ENCODE assay signal across 1 cellular context in the genomic region with DNA sequence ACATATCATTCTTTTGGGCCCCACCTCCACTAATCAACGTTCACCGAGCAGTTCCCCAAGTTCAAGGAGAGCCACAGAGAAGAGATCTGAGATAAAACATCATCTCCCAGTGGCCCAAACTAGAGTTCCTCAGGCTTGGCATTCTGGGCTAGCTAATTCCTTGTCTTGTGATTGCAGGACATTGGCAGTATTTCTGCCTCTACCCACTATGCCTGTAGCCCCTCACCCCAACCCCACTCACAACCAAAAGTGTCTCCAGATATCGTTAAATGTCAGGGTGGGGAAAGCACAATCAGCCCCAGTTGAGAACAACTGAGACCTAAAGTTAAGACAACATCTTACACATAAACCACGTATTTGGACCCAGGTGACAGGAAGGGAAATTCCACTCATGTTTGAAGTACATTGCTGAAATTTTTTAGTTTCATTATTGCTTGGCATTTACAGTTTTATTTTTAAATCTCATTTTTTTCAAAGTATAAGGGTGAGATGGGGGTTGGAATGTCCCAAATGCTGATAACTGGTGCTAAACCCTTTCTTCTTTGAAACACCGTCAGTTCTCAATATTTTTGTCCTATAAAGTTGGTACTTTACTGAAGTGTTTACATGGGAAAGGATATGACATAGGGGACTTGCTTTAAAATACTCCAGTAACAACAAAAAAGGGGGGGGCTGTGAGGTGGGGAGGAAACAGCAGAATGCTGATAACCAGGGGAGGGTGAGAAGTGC.
TF ChIP-seq lines count a peak whose summit lies in the region.

No MANE protein-coding gene starts in this region.

TF ChIP-seq in GM12878, 131 proteins besides CTCF, POLR2A, EP300 and RAD21 (continued from another document):
- peak; percentile 21; the same call in 1 of the 2 replicates for TF ChIP-seq IKZF1 (conservative IDR thresholded peaks at IDR 0.05)
- TF ChIP-seq SIN3A (IDR thresholded peaks at IDR 0.05; ENCODE audit: low read depth, low read length), result peak; percentile 70; the same call in 1 of the 2 replicates
- TF ChIP-seq, protein P1, sequence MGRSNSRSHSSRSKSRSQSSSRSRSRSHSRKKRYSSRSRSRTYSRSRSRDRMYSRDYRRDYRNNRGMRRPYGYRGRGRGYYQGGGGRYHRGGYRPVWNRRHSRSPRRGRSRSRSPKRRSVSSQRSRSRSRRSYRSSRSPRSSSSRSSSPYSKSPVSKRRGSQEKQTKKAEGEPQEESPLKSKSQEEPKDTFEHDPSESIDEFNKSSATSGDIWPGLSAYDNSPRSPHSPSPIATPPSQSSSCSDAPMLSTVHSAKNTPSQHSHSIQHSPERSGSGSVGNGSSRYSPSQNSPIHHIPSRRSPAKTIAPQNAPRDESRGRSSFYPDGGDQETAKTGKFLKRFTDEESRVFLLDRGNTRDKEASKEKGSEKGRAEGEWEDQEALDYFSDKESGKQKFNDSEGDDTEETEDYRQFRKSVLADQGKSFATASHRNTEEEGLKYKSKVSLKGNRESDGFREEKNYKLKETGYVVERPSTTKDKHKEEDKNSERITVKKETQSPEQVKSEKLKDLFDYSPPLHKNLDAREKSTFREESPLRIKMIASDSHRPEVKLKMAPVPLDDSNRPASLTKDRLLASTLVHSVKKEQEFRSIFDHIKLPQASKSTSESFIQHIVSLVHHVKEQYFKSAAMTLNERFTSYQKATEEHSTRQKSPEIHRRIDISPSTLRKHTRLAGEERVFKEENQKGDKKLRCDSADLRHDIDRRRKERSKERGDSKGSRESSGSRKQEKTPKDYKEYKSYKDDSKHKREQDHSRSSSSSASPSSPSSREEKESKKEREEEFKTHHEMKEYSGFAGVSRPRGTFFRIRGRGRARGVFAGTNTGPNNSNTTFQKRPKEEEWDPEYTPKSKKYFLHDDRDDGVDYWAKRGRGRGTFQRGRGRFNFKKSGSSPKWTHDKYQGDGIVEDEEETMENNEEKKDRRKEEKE (IDR thresholded peaks at IDR 0.05), result no peak
- no peak for TF ChIP-seq HCFC1 (IDR thresholded peaks at IDR 0.05; ENCODE audit: low read length)
- peak; percentile 88 for TF ChIP-seq RUNX3 (IDR thresholded peaks at IDR 0.05; ENCODE audit: low read length)
- TF ChIP-seq RFX5 (IDR thresholded peaks at IDR 0.05; ENCODE audit: low read depth, low read length), result no peak
- TF ChIP-seq SIX5 (IDR thresholded peaks at IDR 0.05; ENCODE audit: low read depth, low read length, severe bottlenecking), result no peak
- TF ChIP-seq ATF7 (IDR thresholded peaks at IDR 0.05; ENCODE audit: low read depth), result peak; percentile 84
- peak; percentile 67; the same call in 1 of the 2 replicates for TF ChIP-seq JUND (IDR thresholded peaks at IDR 0.05; ENCODE audit: low read depth, low read length)
- TF ChIP-seq CHD2 (IDR thresholded peaks at IDR 0.05; ENCODE audit: borderline replicate concordance, low read depth, low read length), result peak; percentile 60; the same call in 1 of the 2 replicates
- no peak for TF ChIP-seq NFXL1 (IDR thresholded peaks at IDR 0.05; ENCODE audit: borderline replicate concordance)
- no peak for TF ChIP-seq GABPA (IDR thresholded peaks at IDR 0.05; ENCODE audit: low read depth)
- TF ChIP-seq BMI1 (IDR thresholded peaks at IDR 0.05; ENCODE audit: borderline replicate concordance), result peak; percentile 64; the same call in 1 of the 2 replicates
- TF ChIP-seq, protein P2, sequence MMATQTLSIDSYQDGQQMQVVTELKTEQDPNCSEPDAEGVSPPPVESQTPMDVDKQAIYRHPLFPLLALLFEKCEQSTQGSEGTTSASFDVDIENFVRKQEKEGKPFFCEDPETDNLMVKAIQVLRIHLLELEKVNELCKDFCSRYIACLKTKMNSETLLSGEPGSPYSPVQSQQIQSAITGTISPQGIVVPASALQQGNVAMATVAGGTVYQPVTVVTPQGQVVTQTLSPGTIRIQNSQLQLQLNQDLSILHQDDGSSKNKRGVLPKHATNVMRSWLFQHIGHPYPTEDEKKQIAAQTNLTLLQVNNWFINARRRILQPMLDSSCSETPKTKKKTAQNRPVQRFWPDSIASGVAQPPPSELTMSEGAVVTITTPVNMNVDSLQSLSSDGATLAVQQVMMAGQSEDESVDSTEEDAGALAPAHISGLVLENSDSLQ (IDR thresholded peaks at IDR 0.05), result peak; percentile 69
- TF ChIP-seq ZNF24 (IDR thresholded peaks at IDR 0.05), result peak; percentile 80
- TF ChIP-seq NR2C2 (IDR thresholded peaks at IDR 0.05; ENCODE audit: borderline replicate concordance, control insufficient read depth, insufficient read length, low read depth), result no peak
- peak; percentile 80; the same call in 1 of the 2 replicates for TF ChIP-seq POLR2AphosphoS2 (IDR thresholded peaks at IDR 0.05; ENCODE audit: low read depth, low read length)
- TF ChIP-seq, protein P3, sequence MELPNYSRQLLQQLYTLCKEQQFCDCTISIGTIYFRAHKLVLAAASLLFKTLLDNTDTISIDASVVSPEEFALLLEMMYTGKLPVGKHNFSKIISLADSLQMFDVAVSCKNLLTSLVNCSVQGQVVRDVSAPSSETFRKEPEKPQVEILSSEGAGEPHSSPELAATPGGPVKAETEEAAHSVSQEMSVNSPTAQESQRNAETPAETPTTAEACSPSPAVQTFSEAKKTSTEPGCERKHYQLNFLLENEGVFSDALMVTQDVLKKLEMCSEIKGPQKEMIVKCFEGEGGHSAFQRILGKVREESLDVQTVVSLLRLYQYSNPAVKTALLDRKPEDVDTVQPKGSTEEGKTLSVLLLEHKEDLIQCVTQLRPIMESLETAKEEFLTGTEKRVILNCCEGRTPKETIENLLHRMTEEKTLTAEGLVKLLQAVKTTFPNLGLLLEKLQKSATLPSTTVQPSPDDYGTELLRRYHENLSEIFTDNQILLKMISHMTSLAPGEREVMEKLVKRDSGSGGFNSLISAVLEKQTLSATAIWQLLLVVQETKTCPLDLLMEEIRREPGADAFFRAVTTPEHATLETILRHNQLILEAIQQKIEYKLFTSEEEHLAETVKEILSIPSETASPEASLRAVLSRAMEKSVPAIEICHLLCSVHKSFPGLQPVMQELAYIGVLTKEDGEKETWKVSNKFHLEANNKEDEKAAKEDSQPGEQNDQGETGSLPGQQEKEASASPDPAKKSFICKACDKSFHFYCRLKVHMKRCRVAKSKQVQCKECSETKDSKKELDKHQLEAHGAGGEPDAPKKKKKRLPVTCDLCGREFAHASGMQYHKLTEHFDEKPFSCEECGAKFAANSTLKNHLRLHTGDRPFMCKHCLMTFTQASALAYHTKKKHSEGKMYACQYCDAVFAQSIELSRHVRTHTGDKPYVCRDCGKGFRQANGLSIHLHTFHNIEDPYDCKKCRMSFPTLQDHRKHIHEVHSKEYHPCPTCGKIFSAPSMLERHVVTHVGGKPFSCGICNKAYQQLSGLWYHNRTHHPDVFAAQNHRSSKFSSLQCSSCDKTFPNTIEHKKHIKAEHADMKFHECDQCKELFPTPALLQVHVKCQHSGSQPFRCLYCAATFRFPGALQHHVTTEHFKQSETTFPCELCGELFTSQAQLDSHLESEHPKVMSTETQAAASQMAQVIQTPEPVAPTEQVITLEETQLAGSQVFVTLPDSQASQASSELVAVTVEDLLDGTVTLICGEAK (IDR thresholded peaks at IDR 0.05; ENCODE audit: borderline replicate concordance), result peak; percentile 56; the same call in 1 of the 2 replicates
- TF ChIP-seq, protein P4, sequence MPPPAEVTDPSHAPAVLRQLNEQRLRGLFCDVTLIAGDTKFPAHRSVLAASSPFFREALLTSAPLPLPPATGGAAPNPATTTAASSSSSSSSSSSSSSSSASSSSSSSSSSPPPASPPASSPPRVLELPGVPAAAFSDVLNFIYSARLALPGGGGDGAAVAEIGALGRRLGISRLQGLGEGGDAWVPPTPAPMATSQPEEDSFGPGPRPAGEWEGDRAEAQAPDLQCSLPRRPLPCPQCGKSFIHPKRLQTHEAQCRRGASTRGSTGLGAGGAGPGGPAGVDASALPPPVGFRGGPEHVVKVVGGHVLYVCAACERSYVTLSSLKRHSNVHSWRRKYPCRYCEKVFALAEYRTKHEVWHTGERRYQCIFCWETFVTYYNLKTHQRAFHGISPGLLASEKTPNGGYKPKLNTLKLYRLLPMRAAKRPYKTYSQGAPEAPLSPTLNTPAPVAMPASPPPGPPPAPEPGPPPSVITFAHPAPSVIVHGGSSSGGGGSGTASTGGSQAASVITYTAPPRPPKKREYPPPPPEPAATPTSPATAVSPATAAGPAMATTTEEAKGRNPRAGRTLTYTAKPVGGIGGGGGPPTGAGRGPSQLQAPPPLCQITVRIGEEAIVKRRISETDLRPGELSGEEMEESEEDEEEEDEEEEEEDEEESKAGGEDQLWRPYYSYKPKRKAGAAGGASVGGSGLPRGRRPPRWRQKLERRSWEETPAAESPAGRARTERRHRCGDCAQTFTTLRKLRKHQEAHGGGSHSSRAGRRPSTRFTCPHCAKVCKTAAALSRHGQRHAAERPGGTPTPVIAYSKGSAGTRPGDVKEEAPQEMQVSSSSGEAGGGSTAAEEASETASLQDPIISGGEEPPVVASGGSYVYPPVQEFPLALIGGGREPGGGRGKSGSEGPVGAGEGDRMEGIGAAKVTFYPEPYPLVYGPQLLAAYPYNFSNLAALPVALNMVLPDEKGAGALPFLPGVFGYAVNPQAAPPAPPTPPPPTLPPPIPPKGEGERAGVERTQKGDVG (CRISPR knock-in tag; IDR thresholded peaks at IDR 0.05), result no peak
- TF ChIP-seq ZNF217 (IDR thresholded peaks at IDR 0.05), result no peak
- TF ChIP-seq, protein P5, sequence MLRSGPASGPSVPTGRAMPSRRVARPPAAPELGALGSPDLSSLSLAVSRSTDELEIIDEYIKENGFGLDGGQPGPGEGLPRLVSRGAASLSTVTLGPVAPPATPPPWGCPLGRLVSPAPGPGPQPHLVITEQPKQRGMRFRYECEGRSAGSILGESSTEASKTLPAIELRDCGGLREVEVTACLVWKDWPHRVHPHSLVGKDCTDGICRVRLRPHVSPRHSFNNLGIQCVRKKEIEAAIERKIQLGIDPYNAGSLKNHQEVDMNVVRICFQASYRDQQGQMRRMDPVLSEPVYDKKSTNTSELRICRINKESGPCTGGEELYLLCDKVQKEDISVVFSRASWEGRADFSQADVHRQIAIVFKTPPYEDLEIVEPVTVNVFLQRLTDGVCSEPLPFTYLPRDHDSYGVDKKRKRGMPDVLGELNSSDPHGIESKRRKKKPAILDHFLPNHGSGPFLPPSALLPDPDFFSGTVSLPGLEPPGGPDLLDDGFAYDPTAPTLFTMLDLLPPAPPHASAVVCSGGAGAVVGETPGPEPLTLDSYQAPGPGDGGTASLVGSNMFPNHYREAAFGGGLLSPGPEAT (IDR thresholded peaks at IDR 0.05; ENCODE audit: low read depth), result peak; percentile 97
- no peak for TF ChIP-seq SPI1 (IDR thresholded peaks at IDR 0.05; ENCODE audit: borderline replicate concordance, insufficient read depth, low read depth, low read length)
- TF ChIP-seq MTA3 (IDR thresholded peaks at IDR 0.05; ENCODE audit: borderline replicate concordance, low read length), result 0 out of 2 replicates have a peak, but pooled peaks have one; percentile 24
- peak; percentile 19 for TF ChIP-seq SMAD1 (IDR thresholded peaks at IDR 0.05; ENCODE audit: low read depth, partially characterized antibody)
- peak; percentile 46; the same call in 1 of the 2 replicates for TF ChIP-seq FOXK2 (IDR thresholded peaks at IDR 0.05)
- TF ChIP-seq SMC3 (IDR thresholded peaks at IDR 0.05; ENCODE audit: borderline replicate concordance, low read length), result peak; percentile 9; the same call in 1 of the 2 replicates
- peak; percentile 73 for TF ChIP-seq DPF2 (IDR thresholded peaks at IDR 0.05)
- TF ChIP-seq TCF12 (IDR thresholded peaks at IDR 0.05; ENCODE audit: low read depth, low read length), result peak; percentile 74
- TF ChIP-seq ZNF384 (IDR thresholded peaks at IDR 0.05; ENCODE audit: borderline replicate concordance, low read depth, low read length), result peak; percentile 88; the same call in 1 of the 2 replicates
- no peak for TF ChIP-seq ZZZ3 (IDR thresholded peaks at IDR 0.05; ENCODE audit: control insufficient read depth, insufficient read length, low read depth)
- peak; percentile 90 for TF ChIP-seq MEF2A (IDR thresholded peaks at IDR 0.05; ENCODE audit: insufficient read depth, low read depth, low read length)
- TF ChIP-seq, protein P6, sequence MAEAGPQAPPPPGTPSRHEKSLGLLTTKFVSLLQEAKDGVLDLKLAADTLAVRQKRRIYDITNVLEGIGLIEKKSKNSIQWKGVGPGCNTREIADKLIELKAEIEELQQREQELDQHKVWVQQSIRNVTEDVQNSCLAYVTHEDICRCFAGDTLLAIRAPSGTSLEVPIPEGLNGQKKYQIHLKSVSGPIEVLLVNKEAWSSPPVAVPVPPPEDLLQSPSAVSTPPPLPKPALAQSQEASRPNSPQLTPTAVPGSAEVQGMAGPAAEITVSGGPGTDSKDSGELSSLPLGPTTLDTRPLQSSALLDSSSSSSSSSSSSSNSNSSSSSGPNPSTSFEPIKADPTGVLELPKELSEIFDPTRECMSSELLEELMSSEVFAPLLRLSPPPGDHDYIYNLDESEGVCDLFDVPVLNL (IDR thresholded peaks at IDR 0.05; ENCODE audit: low read depth, low read length), result no peak
- 0 out of 2 replicates have a peak, but pooled peaks have one; percentile 48 for TF ChIP-seq BCL11A (IDR thresholded peaks at IDR 0.05; ENCODE audit: low read depth, low read length)
- peak; percentile 39 for TF ChIP-seq MXI1 (IDR thresholded peaks at IDR 0.05; ENCODE audit: low read depth, low read length)
- no peak for TF ChIP-seq CBFB (IDR thresholded peaks at IDR 0.05; ENCODE audit: low read depth)
- TF ChIP-seq TCF7 (IDR thresholded peaks at IDR 0.05; ENCODE audit: borderline replicate concordance), result peak; percentile 66
- no peak for TF ChIP-seq ZNF274 (IDR thresholded peaks at IDR 0.05; ENCODE audit: insufficient read depth, insufficient read length)
- peak; percentile 38 to 72 for TF ChIP-seq IKZF2 (IDR thresholded peaks at IDR 0.05)
- no peak for TF ChIP-seq KAT2A (conservative IDR thresholded peaks at IDR 0.05; ENCODE audit: control insufficient read depth, low read depth, low read length)
